In genomic region chr1:65844990-65845757, GRCh38 we compare ENCODE assay signal across 27 cellular contexts. TPM values are rescaled to one million over a fixed set of nuclear protein-coding genes. Genes with fewer than 3 reads are reported as not detected.
DNase-seq lines count a peak whose midpoint lies in the region; ATAC-seq, FAIRE-seq and TF ChIP-seq lines count a peak whose summit lies in the region.
"Had no signal": no experiment of that assay in that cellular context is flagged by ENCODE, and none has a peak within 500 bp of the region (broad histone marks: within the 10 kb centered on the region; RNA-seq: fewer than 3 reads in every experiment).

No MANE protein-coding gene starts in this region.

- peak overlapping the region; percentile 65 for H3K27ac Mint-ChIP-seq in dendritic cell treated with granulocyte-macrophage colony-stimulating factor and Interleukin-4, amounts not matched to agents 40 ng/mL and 50 ng/mL, for 4 days
- H3K27ac Mint-ChIP-seq: CD8-positive, alpha-beta T cell had no signal

- H2BK12ac ChIP-seq in trophoblast cell (ENCODE audit: low read length): no peak overlapping the region

- no peaks in the 10 kb centered on the region for H3K4me1 ChIP-seq in trophoblast cell (ENCODE audit: control insufficient read depth in 1 of 2, insufficient read depth in 2 of 2, low read length in 2 of 2)
- no peaks in the 10 kb centered on the region for H3K4me1 ChIP-seq in pancreas

- WGBS in trophoblast cell (ENCODE audit: extremely low coverage, insufficient coverage, insufficient read length): no CpG with 5 or more reads among the region's 6 CpGs
- WGBS in pancreas, 2 donors: 69 to 76% methylated on average over 6 of the region's 6 CpGs

- no peak overlapping the region for H2AFZ ChIP-seq in trophoblast cell (ENCODE audit: insufficient read depth, low read length, poor library complexity)
- H2AFZ ChIP-seq: PC-9 had no signal

- FAIRE-seq in pancreas (lab: Jason Lieb, UNC): no peak
- FAIRE-seq: A204.1, GM18507 had no signal

- no peaks in the 10 kb centered on the region for H3K36me3 Mint-ChIP-seq in dendritic cell treated with granulocyte-macrophage colony-stimulating factor and Interleukin-4, amounts not matched to agents 40 ng/mL and 50 ng/mL, for 4 days (ENCODE audit: low read depth)
- H3K36me3 Mint-ChIP-seq: CD8-positive, alpha-beta T cell had no signal

- H3K4me3 ChIP-seq in trophoblast cell (ENCODE audit: low read depth, low read length) (no peak overlapping the region), pancreas (no peak overlapping the region)
- H3K4me3 ChIP-seq: BLaER1 treated with 17β-estradiol and CSF1 and Interleukin-3, amounts not matched to agents 10 nM and 100 nM; MG63; PC-9; SK-N-MC had no signal

- H3K18ac ChIP-seq in trophoblast cell (ENCODE audit: low read length): no peak overlapping the region

- H4K12ac ChIP-seq in trophoblast cell (ENCODE audit: low read depth, low read length): no peak overlapping the region

- H3K14ac ChIP-seq in trophoblast cell (ENCODE audit: low read length): no peak overlapping the region

- no peak overlapping the region for H3K9ac ChIP-seq in trophoblast cell (ENCODE audit: low read length)
- H3K9ac ChIP-seq: BLaER1 treated with 17β-estradiol and CSF1 and Interleukin-3, amounts not matched to agents 10 nM and 100 nM had no signal

- no peak overlapping the region for H4K8ac ChIP-seq in trophoblast cell (ENCODE audit: low read depth, low read length)

- H3K4ac ChIP-seq in trophoblast cell (ENCODE audit: low read depth, low read length): no peak overlapping the region

- DNase-seq in CD1c-positive myeloid dendritic cell (ENCODE audit: extremely low spot score): peak; percentile 44
- DNase-seq in NCI-H446 treated with DMSO at 0.1 percent for 48 hours (lab: John Stamatoyannopoulos, UW): peak; percentile 92
- DNase-seq in trophoblast cell: no peak
- DNase-seq in pancreas: no peak
- no peak for DNase-seq in kidney glomerular epithelial cell (lab: John Stamatoyannopoulos, UW)
- no peak for DNase-seq in stimulated activated CD4-positive, alpha-beta T cell treated with anti-CD3 and anti-CD28 coated beads, Interleukin-4, amount 100 ng/mL, for 4 hours
- DNase-seq in NCI-H774 (lab: John Stamatoyannopoulos, UW): no peak
- DNase-seq: Calu3; CD8-positive, alpha-beta T cell; H7; KG1; MG63; NCI-H1105 treated with DMSO at 0.1 percent for 48 hours; NCI-H146; NCI-H2029 treated with DMSO at 0.1 percent for 48 hours; NCI-H226; NCI-H510A treated with DMSO at 0.1 percent for 48 hours; NCI-H82; NK-92 treated with Interleukin-12 subunit alpha and Interleukin-12 subunit beta, amount 100 ng/mL, for 24 hours; PC-9; Right ventricle myocardium superior; RPMI8226 had no signal

- H2AK5ac ChIP-seq in trophoblast cell (ENCODE audit: low read length): no peak overlapping the region

- no peak overlapping the region for H3K4me2 ChIP-seq in trophoblast cell (ENCODE audit: low read length)
- H3K4me2 ChIP-seq: PC-9 had no signal

- ATAC-seq in pancreas: no peak
- ATAC-seq: CD8-positive, alpha-beta T cell had no signal

- intact Hi-C loops in dendritic cell treated with granulocyte-macrophage colony-stimulating factor and Interleukin-4, amounts not matched to agents 40 ng/mL and 50 ng/mL, for 4 days (cut with micrococcal nuclease): no loop called here
- intact Hi-C loops in pancreas (cut with DNase I): no loop called here

- H3K27me3 Mint-ChIP-seq in dendritic cell treated with granulocyte-macrophage colony-stimulating factor and Interleukin-4, amounts not matched to agents 40 ng/mL and 50 ng/mL, for 4 days: no peaks in the 10 kb centered on the region

- no peak overlapping the region for H2BK120ac ChIP-seq in trophoblast cell (ENCODE audit: insufficient read depth, low read length, poor library complexity)

- no peak overlapping the region for H3K27ac ChIP-seq in trophoblast cell (ENCODE audit: low read depth, low read length)
- no peak overlapping the region for H3K27ac ChIP-seq in pancreas
- H3K27ac ChIP-seq: PC-9, SK-N-MC had no signal

- no peaks in the 10 kb centered on the region for H3K27me3 ChIP-seq in trophoblast cell (ENCODE audit: insufficient read depth, low read length)
- no peaks in the 10 kb centered on the region for H3K27me3 ChIP-seq in pancreas
- H3K27me3 ChIP-seq: BLaER1 treated with 17β-estradiol and CSF1 and Interleukin-3, amounts not matched to agents 10 nM and 100 nM; MG63 had no signal

- TF ChIP-seq CTCF in pancreas (IDR thresholded peaks at IDR 0.05): no peak

- H3K9me3 Mint-ChIP-seq in dendritic cell treated with granulocyte-macrophage colony-stimulating factor and Interleukin-4, amounts not matched to agents 40 ng/mL and 50 ng/mL, for 4 days: peaks cover 22% of the 10 kb centered on the region

- no peak overlapping the region for H4K91ac ChIP-seq in trophoblast cell (ENCODE audit: low read depth, low read length)

- H3K79me1 ChIP-seq in trophoblast cell (ENCODE audit: low read length): no peaks in the 10 kb centered on the region

- peak overlapping the region; percentile 98 for H3K23ac ChIP-seq in trophoblast cell (ENCODE audit: low read length)

- H3K9me3 ChIP-seq in trophoblast cell (ENCODE audit: insufficient read depth, low read depth, low read length): no peaks in the 10 kb centered on the region
- H3K9me3 ChIP-seq in pancreas: no peaks in the 10 kb centered on the region
- H3K9me3 ChIP-seq: MG63 had no signal

- H3K36me3 ChIP-seq in trophoblast cell (ENCODE audit: control insufficient read depth in 1 of 2, insufficient read depth in 2 of 2, low read length in 2 of 2): no peaks in the 10 kb centered on the region
- no peaks in the 10 kb centered on the region for H3K36me3 ChIP-seq in pancreas
- H3K36me3 ChIP-seq: BLaER1 treated with 17β-estradiol and CSF1 and Interleukin-3, amounts not matched to agents 10 nM and 100 nM; MG63 had no signal

- H2BK5ac ChIP-seq in trophoblast cell (ENCODE audit: low read depth, low read length, poor library complexity): no peak overlapping the region

- peaks cover 16% of the 10 kb centered on the region for H3K4me1 Mint-ChIP-seq in dendritic cell treated with granulocyte-macrophage colony-stimulating factor and Interleukin-4, amounts not matched to agents 40 ng/mL and 50 ng/mL, for 4 days (ENCODE audit: low read depth)

- H3K4me3 Mint-ChIP-seq in dendritic cell treated with granulocyte-macrophage colony-stimulating factor and Interleukin-4, amounts not matched to agents 40 ng/mL and 50 ng/mL, for 4 days: no peak overlapping the region
- H3K4me3 Mint-ChIP-seq: CD8-positive, alpha-beta T cell had no signal

- no peaks in the 10 kb centered on the region for H3K79me2 ChIP-seq in trophoblast cell (ENCODE audit: control insufficient read depth, insufficient read depth, low read length, poor library complexity)

RNA-seq across cellular contexts. Expression of gene PDE4B, which starts 52.5 kb away (rescaled TPM):
- 0.67 and 0.92 TPM in 2 replicates for polyA plus RNA-seq in trophoblast cell (2013)
- 1 to 10 TPM in 3 of 6 donors, under 1 TPM in 3; 0.23 to 3.7 (median 0.90) TPM for total RNA-seq in pancreas
- 1 to 10 TPM in 1 of 2 donors, under 1 TPM in 1; 0.80 to 1.1 TPM for polyA plus RNA-seq in pancreas

Comparison
In these comparisons a context has a peak if more than half of its experiments do, and no peak if none do; other contexts are left out.
1. DNase-seq: peak in CD1c-positive myeloid dendritic cell (single experiment) and NCI-H446 treated with DMSO at 0.1 percent for 48 hours (single experiment); none in trophoblast cell (0 of 2), pancreas (0 of 6), kidney glomerular epithelial cell (single experiment), stimulated activated CD4-positive, alpha-beta T cell treated with anti-CD3 and anti-CD28 coated beads, Interleukin-4, amount 100 ng/mL, for 4 hours (0 of 2) and NCI-H774 (single experiment).